ENCODE assay signal across 19 cellular contexts in the genomic region with DNA sequence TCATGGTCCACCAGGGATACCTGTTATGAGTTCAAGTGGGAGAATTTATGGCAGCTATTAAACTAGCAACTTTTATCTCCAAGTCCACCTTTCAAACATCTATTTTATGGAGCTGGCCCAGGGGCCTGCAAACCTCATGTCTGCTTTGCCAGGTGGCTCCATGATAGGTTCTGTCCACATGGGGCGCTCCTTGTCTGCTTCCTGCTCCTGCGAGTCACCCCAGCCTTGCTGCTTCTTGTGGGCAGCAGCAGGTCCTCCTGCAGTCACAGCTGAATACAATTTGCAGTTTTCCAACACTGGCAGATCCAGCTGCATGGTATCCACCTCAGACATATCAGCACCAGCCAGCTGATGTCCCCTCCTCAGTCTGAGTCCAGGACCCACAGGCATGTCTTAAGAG. TPM values are rescaled to one million over a fixed set of nuclear protein-coding genes. Genes with fewer than 3 reads are reported as not detected.
DNase-seq lines count a peak whose midpoint lies in the region; ATAC-seq, FAIRE-seq and TF ChIP-seq lines count a peak whose summit lies in the region.
"Had no signal": no experiment of that assay in that cellular context is flagged by ENCODE, and none has a peak within 500 bp of the region (broad histone marks: within the 10 kb centered on the region; RNA-seq: fewer than 3 reads in every experiment).

No MANE protein-coding gene starts in this region.

- no peak overlapping the region for H2AFZ ChIP-seq in H1 (ENCODE audit: low read length)

- H3K9me3 ChIP-seq in H1 (ENCODE audit: insufficient read depth in 2 of 2, low read depth in 1 of 2, low read length in 1 of 2) (no peaks in the 10 kb centered on the region), small intestine (ENCODE audit: control insufficient read depth, low read depth) (no peaks in the 10 kb centered on the region)

- no peak overlapping the region for H3K4ac ChIP-seq in H1 (replicated peaks; ENCODE audit: insufficient read length, low read depth, low read length)

- no peak overlapping the region for H3K23ac ChIP-seq in H1 (ENCODE audit: insufficient read length)

- peaks cover 15% of the 10 kb centered on the region for H3K27me3 Mint-ChIP-seq in stimulated activated naive CD8-positive, alpha-beta T cell treated with anti-CD3 and anti-CD28 coated beads, Interleukin-15, amount 100 ng/mL, for 72 hours

- H3K27ac Mint-ChIP-seq in stimulated activated naive CD8-positive, alpha-beta T cell treated with anti-CD3 and anti-CD28 coated beads, Interleukin-15, amount 100 ng/mL, for 72 hours = no peak overlapping the region
- H3K27ac Mint-ChIP-seq: activated CD8-positive, alpha-beta T cell treated with anti-CD3 and anti-CD28 coated beads for 36 hours; activated naive CD8-positive, alpha-beta T cell treated with anti-CD3 and anti-CD28 coated beads, Interleukin-2, amount 50 U/mL, for 24 hours; nephron had no signal

- H3K79me1 ChIP-seq in H1 (ENCODE audit: low read depth, low read length) = no peaks in the 10 kb centered on the region

- CTCF ChIA-PET in H1 (lab: Charles Lee; ENCODE audit: partially characterized antibody) = interaction anchor here (0.8 to 5.2 kb wide), 19 partner anchors 8 to 371 kb away, joined by 3 to 34 read pairs (median 4); no protein-coding TSS in a partner anchor

- no peak overlapping the region for H3K14ac ChIP-seq in H1 (ENCODE audit: insufficient read length)

- H3K27ac ChIP-seq in H1 (ENCODE audit: low read depth, low read length) = no peak overlapping the region
- H3K27ac ChIP-seq in small intestine (ENCODE audit: low read depth in 1 of 2, low read length in 1 of 2) = no peak overlapping the region

- TF ChIP-seq RAD21 in H1 (IDR thresholded peaks at IDR 0.05 in 1 of 2, conservative IDR thresholded peaks at IDR 0.05 in 1 of 2; ENCODE audit: low read depth in 2 of 2, low read length in 2 of 2) = peak; percentile 42 to 50; a peak in 2 of 4 replicates

- ATAC-seq in stimulated activated naive CD8-positive, alpha-beta T cell treated with anti-CD3 and anti-CD28 coated beads, Interleukin-15, Interleukin-2, amounts not matched to agents 100 U/mL and 50 U/mL, for 24 hours = no peak
- ATAC-seq in stimulated activated naive CD8-positive, alpha-beta T cell treated with anti-CD3 and anti-CD28 coated beads, Interleukin-15, amount 100 ng/mL, for 72 hours = no peak
- ATAC-seq: activated CD8-positive, alpha-beta T cell treated with anti-CD3 and anti-CD28 coated beads for 36 hours; activated naive CD8-positive, alpha-beta T cell treated with anti-CD3 and anti-CD28 coated beads, Interleukin-2, amount 50 U/mL, for 24 hours had no signal

- H3K4me3 Mint-ChIP-seq in stimulated activated naive CD8-positive, alpha-beta T cell treated with anti-CD3 and anti-CD28 coated beads, Interleukin-15, amount 100 ng/mL, for 72 hours = no peak overlapping the region
- H3K4me3 Mint-ChIP-seq: activated CD8-positive, alpha-beta T cell treated with anti-CD3 and anti-CD28 coated beads for 36 hours; activated naive CD8-positive, alpha-beta T cell treated with anti-CD3 and anti-CD28 coated beads, Interleukin-2, amount 50 U/mL, for 24 hours; nephron had no signal

- H4K5ac ChIP-seq in H1 (ENCODE audit: insufficient read length, low read depth, low read length) = no peak overlapping the region

- no peak overlapping the region for H3K56ac ChIP-seq in H1 (replicated peaks; ENCODE audit: insufficient read length, low read depth, low read length)

- H4K8ac ChIP-seq in H1 (ENCODE audit: extremely low read depth, insufficient read depth, low read length) = no peak overlapping the region

- H3K36me3 ChIP-seq in H1 (ENCODE audit: control insufficient read depth in 2 of 4, insufficient read depth in 4 of 4, low read length in 3 of 4) = no peaks in the 10 kb centered on the region
- H3K36me3 ChIP-seq in small intestine (ENCODE audit: control insufficient read depth in 2 of 2, insufficient read depth in 2 of 2, low read length in 2 of 2) = no peaks in the 10 kb centered on the region

- no peak overlapping the region for H2BK5ac ChIP-seq in H1 (ENCODE audit: low read depth, low read length)

- H3K23me2 ChIP-seq in H1 (ENCODE audit: low read depth, low read length) = no peaks in the 10 kb centered on the region

- WGBS in H1 (ENCODE audit: extremely low coverage in 1 of 2, insufficient coverage in 1 of 2, insufficient read length in 1 of 2, insufficient replicate concordance in 2 of 2, low coverage in 1 of 2, low lambda C conversion rate in 2 of 2, missing lambda C conversion rate in 1 of 2), 2 experiments = 81% methylated on average over 2 of the region's 2 CpGs; no CpG with 5 or more reads in 1 of the 2 experiments
- 67 to 83% (median 77%) methylated on average over 2 of the region's 2 CpGs for WGBS in small intestine, 3 donors

- FAIRE-seq in H1 (lab: Jason Lieb, UNC) (no peak), small intestine (lab: Jason Lieb, UNC) (no peak)

- no peak overlapping the region for H3K18ac ChIP-seq in H1 (ENCODE audit: extremely low read depth, low read length)

- H2BK20ac ChIP-seq in H1 (ENCODE audit: low read length) = no peak overlapping the region

- no peak overlapping the region for H2BK120ac ChIP-seq in H1 (replicated peaks; ENCODE audit: low read depth, low read length)

- H4K20me1 ChIP-seq in H1 (replicated peaks in 1 of 2; ENCODE audit: control insufficient read depth in 1 of 2, insufficient read depth in 2 of 2, low read length in 2 of 2) = no peaks in the 10 kb centered on the region

- no peak for TF ChIP-seq POLR2A in H1 (IDR thresholded peaks at IDR 0.05; ENCODE audit: control extremely low read depth in 1 of 2, low read depth in 2 of 2, low read length in 2 of 2)

- no peak overlapping the region for H4K91ac ChIP-seq in H1 (replicated peaks; ENCODE audit: insufficient read length, low read length)

- H2BK12ac ChIP-seq in H1 (ENCODE audit: low read depth, low read length) = no peak overlapping the region

- H2BK15ac ChIP-seq in H1 (ENCODE audit: low read length) = no peak overlapping the region

- peak; percentile 40 to 54 (median 45) for TF ChIP-seq CTCF in H1 (IDR thresholded peaks at IDR 0.05; ENCODE audit: control extremely low read depth in 1 of 3, insufficient read depth in 1 of 3, low read depth in 1 of 3, low read length in 3 of 3)

- TF ChIP-seq EP300 in H1 (IDR thresholded peaks at IDR 0.05; ENCODE audit: borderline replicate concordance in 1 of 2, low read depth in 2 of 2, low read length in 2 of 2) = no peak

- POLR2A ChIA-PET in H1 (lab: Charles Lee; ENCODE audit: partially characterized antibody) = interaction anchor here (1.1 kb wide), 1 partner anchor 123 kb away, joined by 4 read pairs; no protein-coding TSS in a partner anchor

- no peak overlapping the region for H3K9ac ChIP-seq in H1 (replicated peaks in 1 of 4; ENCODE audit: extremely low read depth in 1 of 4, low read depth in 3 of 4, low read length in 3 of 4)

- H3K4me1 Mint-ChIP-seq in stimulated activated naive CD8-positive, alpha-beta T cell treated with anti-CD3 and anti-CD28 coated beads, Interleukin-15, amount 100 ng/mL, for 72 hours = no peaks in the 10 kb centered on the region
- H3K4me1 Mint-ChIP-seq: activated naive CD8-positive, alpha-beta T cell treated with anti-CD3 and anti-CD28 coated beads, Interleukin-2, amount 50 U/mL, for 24 hours; nephron had no signal

- H3K9me3 Mint-ChIP-seq in stimulated activated naive CD8-positive, alpha-beta T cell treated with anti-CD3 and anti-CD28 coated beads, Interleukin-15, amount 100 ng/mL, for 72 hours = no peaks in the 10 kb centered on the region
- H3K9me3 Mint-ChIP-seq: activated CD8-positive, alpha-beta T cell treated with anti-CD3 and anti-CD28 coated beads for 36 hours; activated naive CD8-positive, alpha-beta T cell treated with anti-CD3 and anti-CD28 coated beads, Interleukin-2, amount 50 U/mL, for 24 hours; nephron had no signal

- H3K79me2 ChIP-seq in H1 (ENCODE audit: control insufficient read depth in 1 of 2, insufficient read depth in 2 of 2, low read length in 2 of 2) = no peaks in the 10 kb centered on the region

- H3K4me3 ChIP-seq in H1 (ENCODE audit: extremely low read depth in 1 of 4, insufficient read depth in 2 of 4, low read depth in 3 of 4, low read length in 4 of 4) = no peak overlapping the region
- H3K4me3 ChIP-seq in small intestine (ENCODE audit: low read depth in 1 of 2, low read length in 2 of 2) = no peak overlapping the region
- H3K4me3 ChIP-seq: lung had no signal

- peak; percentile 8 for DNase-seq in stimulated activated naive CD8-positive, alpha-beta T cell treated with anti-CD3 and anti-CD28 coated beads, Interleukin-15, Interleukin-2, amounts not matched to agents 100 U/mL and 50 U/mL, for 24 hours
- no peak for DNase-seq in stimulated activated naive CD8-positive, alpha-beta T cell treated with anti-CD3 and anti-CD28 coated beads, Interleukin-15, amount 100 ng/mL, for 72 hours
- peak; percentile 22 for DNase-seq in NCI-H460 (ENCODE audit: extremely low read depth, low read depth)
- DNase-seq in H1 (ENCODE audit: low read depth in 1 of 2, low spot score in 2 of 2) = peak in 1 of 2 experiments; percentile 17
- peak; percentile 20 for DNase-seq in small intestine
- no peak for DNase-seq in Kasumi-1 (lab: John Stamatoyannopoulos, UW)
- no peak for DNase-seq in NCI-H2081 (lab: John Stamatoyannopoulos, UW)
- no peak for DNase-seq in cortex of kidney (lab: John Stamatoyannopoulos, UW)
- DNase-seq: activated CD8-positive, alpha-beta T cell treated with anti-CD3 and anti-CD28 coated beads for 36 hours; activated naive CD8-positive, alpha-beta T cell treated with anti-CD3 and anti-CD28 coated beads, Interleukin-2, amount 50 U/mL, for 24 hours; caudate nucleus; foreskin fibroblast; GOT3; NCI-H1048; retina; SHP77 treated with DMSO at 0.1 percent for 48 hours; stimulated activated CD4-positive, alpha-beta T cell treated with anti-CD3 and anti-CD28 coated beads, Interleukin-2, amount 100 ng/mL, for 48 hours had no signal

- no peak overlapping the region for H3K4me2 ChIP-seq in H1 (ENCODE audit: insufficient read depth in 1 of 2, low read depth in 2 of 2, low read length in 2 of 2)

- H3K27me3 ChIP-seq in H1 (replicated peaks in 1 of 4; ENCODE audit: control insufficient read depth in 3 of 4, extremely low read depth in 1 of 4, insufficient read depth in 3 of 4, low read length in 3 of 4) (no peaks in the 10 kb centered on the region), small intestine (ENCODE audit: control insufficient read depth in 2 of 2, insufficient read depth in 2 of 2, low read length in 2 of 2) (peaks cover 0 to 5% of the 10 kb centered on the region in 2 donors)

- H3K4me1 ChIP-seq in H1 (replicated peaks in 1 of 4; ENCODE audit: control insufficient read depth in 3 of 4, insufficient read depth in 4 of 4, low read length in 3 of 4) (no peaks in the 10 kb centered on the region), small intestine (ENCODE audit: control insufficient read depth in 2 of 2, insufficient read depth in 1 of 2, low read depth in 1 of 2, low read length in 1 of 2) (no peaks in the 10 kb centered on the region)

- H2AK5ac ChIP-seq in H1 (ENCODE audit: low read depth, low read length) = no peak overlapping the region

RNA-seq across cellular contexts. Expression of gene FRRS1L, which starts 39.6 kb away (rescaled TPM):
- total RNA-seq in NCI-H460 (2014; rRNA removed; shearing (Covaris generic)) = not detected in 2 replicates
- polyA plus RNA-seq in NCI-H460 (2014; cell fraction: nucleus; rRNA removed) = not detected in 2 replicates
- total RNA-seq in H1 (2021; fragmentation: NEBNext Ultra II Directional; extraction: Animal tissue kit (Norgen Biotek cat#: 25700)) = 2.1 and 2.2 TPM in 2 replicates
- polyA plus RNA-seq in H1 (2011; rRNA removed) = 0.66 and 1.0 TPM in 2 replicates
- polyA plus RNA-seq in H1 (2011; cell fraction: cytosol; rRNA removed) = 0.62 TPM
- polyA plus RNA-seq in H1 (2011; cell fraction: nucleus; rRNA removed) = 0.63 TPM
- 0.64 to 1.2 TPM (median 1.1 TPM) in 4 replicates for polyA plus RNA-seq in H1 (2012, experiment 1 of 2)
- polyA plus RNA-seq in H1 (2012, experiment 2 of 2) = 1.0 TPM
- polyA plus RNA-seq in H1 (2013, experiment 1 of 2) = 0.53 TPM
- polyA plus RNA-seq in H1 (2013, experiment 2 of 2) = 0.55 TPM
- 0.85 and 3.1 TPM in 2 replicates for polyA minus RNA-seq in H1 (2011; rRNA and poly(A)+ RNA removed)
- polyA minus RNA-seq in H1 (2011; cell fraction: cytosol; rRNA and poly(A)+ RNA removed) = 0.59 TPM
- polyA minus RNA-seq in H1 (2011; cell fraction: nucleus; rRNA and poly(A)+ RNA removed) = 1.6 TPM
- under 1 TPM in 2 of 3 donors, not detected in 1; under 0.01 to 0.85 TPM for polyA plus RNA-seq in small intestine
- total RNA-seq: activated CD8-positive, alpha-beta T cell treated with anti-CD3 and anti-CD28 coated beads for 36 hours had no signal

Comparison
In these comparisons a context has a peak if more than half of its experiments do, and no peak if none do; other contexts are left out.
1. DNase-seq: peak in stimulated activated naive CD8-positive, alpha-beta T cell treated with anti-CD3 and anti-CD28 coated beads, Interleukin-15, Interleukin-2, amounts not matched to agents 100 U/mL and 50 U/mL, for 24 hours (single experiment), NCI-H460 (single experiment) and small intestine (single experiment); none in stimulated activated naive CD8-positive, alpha-beta T cell treated with anti-CD3 and anti-CD28 coated beads, Interleukin-15, amount 100 ng/mL, for 72 hours (0 of 2), Kasumi-1 (0 of 2), NCI-H2081 (0 of 2) and cortex of kidney (single experiment).